8 cellular contexts compared by ENCODE assay signal in genomic region chr2:202910687-202911086, GRCh38. TPM values are rescaled to one million over a fixed set of nuclear protein-coding genes. Genes with fewer than 3 reads are reported as not detected.
A peak's percentile ranks its signal among the peaks of the same experiment; 100 is the strongest.
DNase-seq lines count a peak whose midpoint lies in the region; TF ChIP-seq lines count a peak whose summit lies in the region.

No MANE protein-coding gene starts in this region.

- no peaks in the 10 kb centered on the region for H3K27me3 ChIP-seq in HUES6 (ENCODE audit: control insufficient read depth, insufficient read depth, low read length)
- no peaks in the 10 kb centered on the region for H3K27me3 ChIP-seq in breast epithelium
- H3K27me3 ChIP-seq in mucosa of rectum (ENCODE audit: control insufficient read depth in 2 of 2, insufficient read depth in 2 of 2, low read length in 2 of 2) = no peaks in the 10 kb centered on the region

- H3K36me3 ChIP-seq in HUES6 (ENCODE audit: control insufficient read depth, insufficient read depth, low read length) = peaks cover 17% of the 10 kb centered on the region
- no peaks in the 10 kb centered on the region for H3K36me3 ChIP-seq in breast epithelium
- H3K36me3 ChIP-seq in mucosa of rectum (ENCODE audit: control insufficient read depth in 2 of 2, insufficient read depth in 2 of 2, low read length in 2 of 2) = no peaks in the 10 kb centered on the region

- no peak for DNase-seq in AG04449 (ENCODE audit: low read depth, low spot score)
- no peak for DNase-seq in breast epithelium (ENCODE audit: low spot score in 2 of 2)
- DNase-seq in dermis blood vessel endothelial cell = no peak
- no peak for DNase-seq in midbrain (lab: John Stamatoyannopoulos, UW)
- no peak for DNase-seq in HK-2 (ENCODE audit: unreplicated experiment)
- no peak for DNase-seq in Kasumi-1 (lab: John Stamatoyannopoulos, UW)

- no peaks in the 10 kb centered on the region for H3K4me1 ChIP-seq in HUES6 (ENCODE audit: control insufficient read depth, insufficient read depth, low read length)
- H3K4me1 ChIP-seq in breast epithelium = peaks cover 0 to 4% of the 10 kb centered on the region in 2 donors
- H3K4me1 ChIP-seq in mucosa of rectum (ENCODE audit: control insufficient read depth in 2 of 2, insufficient read depth in 2 of 2, low read length in 2 of 2) = peaks cover 2 to 5% of the 10 kb centered on the region in 2 donors

- no peak for TF ChIP-seq CTCF in AG04449 (IDR thresholded peaks at IDR 0.05; ENCODE audit: insufficient read depth, low read length, missing control alignments)
- no peak for TF ChIP-seq CTCF in breast epithelium (IDR thresholded peaks at IDR 0.05)

- CTCF ChIA-PET in AG04449 (lab: Yijun Ruan, JAX) = interaction anchor here (1.1 to 1.7 kb wide), 4 partner anchors 40 to 905 kb away, joined by 3 to 8 read pairs (median 4); no protein-coding TSS in a partner anchor

- H3K9ac ChIP-seq in HUES6 (ENCODE audit: low read length) (no peak overlapping the region), mucosa of rectum (ENCODE audit: low read depth in 1 of 2, low read length in 2 of 2) (peak overlapping the region; percentile 62 to 90)

- no peaks in the 10 kb centered on the region; the same call in 1 of the 2 replicates for H3K9me3 ChIP-seq in HUES6 (ENCODE audit: control insufficient read depth, insufficient read depth, low read depth, low read length)
- no peaks in the 10 kb centered on the region for H3K9me3 ChIP-seq in breast epithelium
- H3K9me3 ChIP-seq in mucosa of rectum (ENCODE audit: control insufficient read depth in 2 of 2, low read length in 2 of 2) = no peaks in the 10 kb centered on the region

- intact Hi-C loops in breast epithelium (cut with DNase I; ENCODE audit: low total_unique reads) = no loop called here

- H3K27ac ChIP-seq in HUES6 (ENCODE audit: low read depth, low read length) = no peak overlapping the region
- no peak overlapping the region for H3K27ac ChIP-seq in breast epithelium
- H3K27ac ChIP-seq in mucosa of rectum (ENCODE audit: low read depth in 2 of 2, low read length in 2 of 2) = no peak overlapping the region

- POLR2A ChIA-PET in AG04449 (lab: Yijun Ruan, JAX) = no interaction called here

- H3K4me3 ChIP-seq in AG04449 (ENCODE audit: low read depth, low read length) = peak overlapping the region; percentile 99
- peak overlapping the region; percentile 93 for H3K4me3 ChIP-seq in HUES6 (ENCODE audit: low read depth, low read length)
- H3K4me3 ChIP-seq in breast epithelium = peak overlapping the region; percentile 56 to 80 (median 76)
- peak overlapping the region; percentile 86 to 100 for H3K4me3 ChIP-seq in mucosa of rectum (ENCODE audit: low read length in 2 of 2)

- TF ChIP-seq POLR2A in breast epithelium (IDR thresholded peaks at IDR 0.05) = no peak

RNA-seq across cellular contexts. Expression of gene WDR12, which starts 0.8 kb away (rescaled TPM):
- total RNA-seq in breast epithelium (10 to 100 TPM; 11.5 to 32.8 (median 19.3) TPM), dermis blood vessel endothelial cell (30.4 and 34.7 TPM in 2 replicates)

RNA-seq across cellular contexts. Expression of gene CARF, which starts 1.4 kb away (rescaled TPM):
- 10 to 100 TPM; 16.6 to 28.2 (median 17.7) TPM for total RNA-seq in breast epithelium
- 3.4 and 5.6 TPM in 2 replicates for total RNA-seq in dermis blood vessel endothelial cell

RNA-seq across cellular contexts. Expression of gene ICA1L, which starts 39.1 kb away (rescaled TPM):
- 10 to 100 TPM in 2 of 3 donors, 1 to 10 TPM in 1; 9.5 to 14.5 (median 14.4) TPM for total RNA-seq in breast epithelium
- 1.2 and 1.5 TPM in 2 replicates for total RNA-seq in dermis blood vessel endothelial cell
